8 cellular contexts compared by ENCODE assay signal in the genomic region with DNA sequence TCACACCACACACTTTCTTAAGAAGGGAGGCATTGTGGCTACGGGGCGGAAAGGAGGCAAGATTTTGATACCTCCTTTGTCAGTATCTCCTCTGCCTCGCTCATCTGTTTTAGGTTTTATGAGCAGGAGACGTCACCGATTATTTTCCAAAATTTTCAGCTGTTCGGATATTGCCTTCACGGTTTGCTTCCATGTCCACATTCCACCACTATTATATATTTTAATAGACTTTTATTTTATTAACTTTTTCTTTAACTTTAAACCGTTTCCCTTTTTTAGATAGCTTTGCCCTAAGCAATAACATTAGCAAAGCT.
DNase-seq lines count a peak whose midpoint lies in the region; ATAC-seq lines count a peak whose summit lies in the region.

No MANE protein-coding gene starts in this region.

- H3K9ac ChIP-seq in iPS-20b (ENCODE audit: low read depth, low read length) (peak overlapping the region; percentile 89; the same call in 1 of the 2 replicates), stomach smooth muscle (ENCODE audit: low read length in 2 of 2) (peak overlapping the region; percentile 76 to 79)

- peak overlapping the region; percentile 77 for H3K4me3 ChIP-seq in iPS-20b (ENCODE audit: low read length)
- H3K4me3 ChIP-seq in stomach smooth muscle (ENCODE audit: low read length in 2 of 2): peak overlapping the region; percentile 64 to 82

- peaks cover 29% of the 10 kb centered on the region for H3K4me1 Mint-ChIP-seq in T-helper 1 cell treated with Interleukin-12 subunit alpha and Interleukin-12 subunit beta and Interleukin-4 antibody, amounts not matched to agents 30 μg/mL and 1 μg/mL, for 36 hours (ENCODE audit: low read depth)
- peaks cover 15% of the 10 kb centered on the region for H3K4me1 Mint-ChIP-seq in activated naive CD8-positive, alpha-beta T cell (ENCODE audit: low read depth)

- H3K27me3 ChIP-seq in iPS-20b (ENCODE audit: insufficient read depth, low read length) (peaks cover 3% of the 10 kb centered on the region), stomach smooth muscle (ENCODE audit: control insufficient read depth in 1 of 2, insufficient read depth in 2 of 2, low read length in 2 of 2) (no peaks in the 10 kb centered on the region)

- no peaks in the 10 kb centered on the region for H3K9me3 ChIP-seq in iPS-20b (ENCODE audit: insufficient read depth, low read depth, low read length)
- H3K9me3 ChIP-seq in stomach smooth muscle (ENCODE audit: control insufficient read depth in 2 of 2, low read length in 2 of 2): no peaks in the 10 kb centered on the region

- H3K27ac ChIP-seq in iPS-20b (ENCODE audit: low read length) (peak overlapping the region; percentile 96), stomach smooth muscle (ENCODE audit: low read length) (peak overlapping the region; percentile 70)

- ATAC-seq in GM18867 (IDR thresholded peaks at IDR 0.05; ENCODE audit: unreplicated experiment): no peak
- no peak for ATAC-seq in GM18498 (IDR thresholded peaks at IDR 0.05; ENCODE audit: unreplicated experiment)

- H3K36me3 ChIP-seq in iPS-20b (ENCODE audit: insufficient read depth, low read depth, low read length) (no peaks in the 10 kb centered on the region), stomach smooth muscle (ENCODE audit: control insufficient read depth in 2 of 2, insufficient read depth in 2 of 2, low read length in 2 of 2) (no peaks in the 10 kb centered on the region)

- no peaks in the 10 kb centered on the region for H3K36me3 Mint-ChIP-seq in T-helper 1 cell treated with Interleukin-12 subunit alpha and Interleukin-12 subunit beta and Interleukin-4 antibody, amounts not matched to agents 30 μg/mL and 1 μg/mL, for 36 hours (ENCODE audit: low read depth)
- H3K36me3 Mint-ChIP-seq in activated naive CD8-positive, alpha-beta T cell: no peaks in the 10 kb centered on the region

- DNase-seq in T-helper 1 cell (no peak), UCSD-AML1 (lab: John Stamatoyannopoulos, UW; ENCODE audit: unreplicated experiment) (no peak)

- H3K4me3 Mint-ChIP-seq in T-helper 1 cell treated with Interleukin-12 subunit alpha and Interleukin-12 subunit beta and Interleukin-4 antibody, amounts not matched to agents 30 μg/mL and 1 μg/mL, for 36 hours: peak overlapping the region; percentile 86
- H3K4me3 Mint-ChIP-seq in activated naive CD8-positive, alpha-beta T cell: peak overlapping the region; percentile 86

- H3K27me3 Mint-ChIP-seq in T-helper 1 cell treated with Interleukin-12 subunit alpha and Interleukin-12 subunit beta and Interleukin-4 antibody, amounts not matched to agents 30 μg/mL and 1 μg/mL, for 36 hours (ENCODE audit: low read depth): no peaks in the 10 kb centered on the region
- peaks cover 6% of the 10 kb centered on the region for H3K27me3 Mint-ChIP-seq in activated naive CD8-positive, alpha-beta T cell

- H3K9me3 Mint-ChIP-seq in T-helper 1 cell treated with Interleukin-12 subunit alpha and Interleukin-12 subunit beta and Interleukin-4 antibody, amounts not matched to agents 30 μg/mL and 1 μg/mL, for 36 hours: no peaks in the 10 kb centered on the region
- H3K9me3 Mint-ChIP-seq in activated naive CD8-positive, alpha-beta T cell (ENCODE audit: low read depth): no peaks in the 10 kb centered on the region

- peak overlapping the region; percentile 68 for H3K27ac Mint-ChIP-seq in T-helper 1 cell treated with Interleukin-12 subunit alpha and Interleukin-12 subunit beta and Interleukin-4 antibody, amounts not matched to agents 30 μg/mL and 1 μg/mL, for 36 hours
- no peak overlapping the region for H3K27ac Mint-ChIP-seq in activated naive CD8-positive, alpha-beta T cell

- H3K4me1 ChIP-seq in iPS-20b (ENCODE audit: insufficient read depth, low read length) (peaks cover 17% of the 10 kb centered on the region), stomach smooth muscle (ENCODE audit: control insufficient read depth, insufficient read depth, low read length) (peaks cover 20% of the 10 kb centered on the region)
